Comparison of ENCODE assay signal across 10 cellular contexts in genomic region chr14:24240110-24240918, GRCh38. TPM values are rescaled to one million over a fixed set of nuclear protein-coding genes. Genes with fewer than 3 reads are reported as not detected.
DNase-seq lines count a peak whose midpoint lies in the region; ATAC-seq and TF ChIP-seq lines count a peak whose summit lies in the region.
"Had no signal": no experiment of that assay in that cellular context is flagged by ENCODE, and none has a peak within 500 bp of the region (broad histone marks: within the 10 kb centered on the region; RNA-seq: fewer than 3 reads in every experiment).

No MANE protein-coding gene starts in this region.

- peak overlapping the region; percentile 100 for H3K27ac Mint-ChIP-seq in activated T-cell treated with anti-CD3 and anti-CD28 coated beads, Interleukin-2, amount 50 U/mL, for 24 hours
- H3K27ac Mint-ChIP-seq in activated naive CD8-positive, alpha-beta T cell treated with anti-CD3 and anti-CD28 coated beads, Interleukin-2, amount 50 U/mL, for 24 hours = peak overlapping the region; percentile 70

- H3K27me3 ChIP-seq in mesendoderm (ENCODE audit: insufficient read depth, low read length, poor library complexity) (no peaks in the 10 kb centered on the region), tibial artery (no peaks in the 10 kb centered on the region)

- H3K4me3 Mint-ChIP-seq in activated T-cell treated with anti-CD3 and anti-CD28 coated beads, Interleukin-2, amount 50 U/mL, for 24 hours = peak overlapping the region; percentile 96
- H3K4me3 Mint-ChIP-seq in activated naive CD8-positive, alpha-beta T cell treated with anti-CD3 and anti-CD28 coated beads, Interleukin-2, amount 50 U/mL, for 24 hours = peak overlapping the region; percentile 90

- no peak overlapping the region for H2BK120ac ChIP-seq in mesendoderm (ENCODE audit: low read depth, low read length)

- no peak overlapping the region for H3K18ac ChIP-seq in mesendoderm (ENCODE audit: low read length)

- H3K4me1 Mint-ChIP-seq in activated T-cell treated with anti-CD3 and anti-CD28 coated beads, Interleukin-2, amount 50 U/mL, for 24 hours (ENCODE audit: low read depth) = peaks cover 73% of the 10 kb centered on the region
- H3K4me1 Mint-ChIP-seq in activated naive CD8-positive, alpha-beta T cell treated with anti-CD3 and anti-CD28 coated beads, Interleukin-2, amount 50 U/mL, for 24 hours = peaks cover 68% of the 10 kb centered on the region

- peak; percentile 24 for DNase-seq in activated T-cell treated with anti-CD3 and anti-CD28 coated beads, Interleukin-2, amount 50 U/mL, for 24 hours
- DNase-seq in activated T-cell treated with anti-CD3 and anti-CD28 coated beads, Interleukin-2, amount 50 U/mL, for 1 hour = no peak
- no peak for DNase-seq in activated naive CD8-positive, alpha-beta T cell treated with anti-CD3 and anti-CD28 coated beads, Interleukin-2, amount 50 U/mL, for 24 hours
- DNase-seq in mesendoderm = peak; percentile 7
- peak in 1 of 2 donors; percentile 56 for DNase-seq in tibial artery
- no peak for DNase-seq in ACHN
- DNase-seq: KBM-7; stimulated activated CD4-positive, alpha-beta T cell treated with anti-CD3 and anti-CD28 coated beads, Interleukin-15, amount 100 ng/mL, for 24 hours had no signal

- in situ Hi-C loops in ACHN (cut with HindIII; ENCODE audit: low pct_ligation_motif_present, low pct_unique_long_range_greater_than_20kb, low sequenced_read_pairs) = no loop called here

- no peak overlapping the region for H3K4ac ChIP-seq in mesendoderm (ENCODE audit: low read depth, low read length)

- H3K27ac ChIP-seq in mesendoderm (ENCODE audit: low read depth, low read length) = no peak overlapping the region
- peak overlapping the region; percentile 92 to 93 for H3K27ac ChIP-seq in tibial artery

- H3K9ac ChIP-seq in mesendoderm (ENCODE audit: low read length) = no peak overlapping the region

- no peak overlapping the region for H4K8ac ChIP-seq in mesendoderm (ENCODE audit: low read depth, low read length)

- TF ChIP-seq CTCF in tibial artery (IDR thresholded peaks at IDR 0.05) = no peak

- H3K4me1 ChIP-seq in mesendoderm (ENCODE audit: control insufficient read depth, low read depth, low read length) = peaks cover 5% of the 10 kb centered on the region
- H3K4me1 ChIP-seq in tibial artery = peaks cover 0 to 45% (median 33%) of the 10 kb centered on the region in 4 donors

- no peaks in the 10 kb centered on the region for H3K9me3 Mint-ChIP-seq in activated T-cell treated with anti-CD3 and anti-CD28 coated beads, Interleukin-2, amount 50 U/mL, for 24 hours
- no peaks in the 10 kb centered on the region for H3K9me3 Mint-ChIP-seq in activated naive CD8-positive, alpha-beta T cell treated with anti-CD3 and anti-CD28 coated beads, Interleukin-2, amount 50 U/mL, for 24 hours

- H3K56ac ChIP-seq in mesendoderm (ENCODE audit: low read length) = no peak overlapping the region

- H3K79me1 ChIP-seq in mesendoderm (ENCODE audit: low read length) = peaks cover 4% of the 10 kb centered on the region

- H3K4me2 ChIP-seq in mesendoderm (ENCODE audit: low read length) = no peak overlapping the region

- peaks cover 71% of the 10 kb centered on the region for H3K36me3 Mint-ChIP-seq in activated T-cell treated with anti-CD3 and anti-CD28 coated beads, Interleukin-2, amount 50 U/mL, for 24 hours (ENCODE audit: low read depth)
- peaks cover 43% of the 10 kb centered on the region for H3K36me3 Mint-ChIP-seq in activated naive CD8-positive, alpha-beta T cell treated with anti-CD3 and anti-CD28 coated beads, Interleukin-2, amount 50 U/mL, for 24 hours (ENCODE audit: low read depth)

- intact Hi-C loops in tibial artery (cut with DNase I; ENCODE audit: low total_unique reads) = loop anchor here (5.0 to 10.0 kb wide), 3 partner anchors 57 to 194 kb away; partner anchors contain the start of genes DHRS1 and NOP9

- H3K23ac ChIP-seq in mesendoderm (ENCODE audit: low read length) = no peak overlapping the region

- no peak for ATAC-seq in activated naive CD8-positive, alpha-beta T cell treated with anti-CD3 and anti-CD28 coated beads, Interleukin-2, amount 50 U/mL, for 24 hours
- ATAC-seq in GM18868 (IDR thresholded peaks at IDR 0.05; ENCODE audit: unreplicated experiment) (no peak), GM19463 (IDR thresholded peaks at IDR 0.05; ENCODE audit: unreplicated experiment) (no peak)

- no peak overlapping the region for H3K4me3 ChIP-seq in mesendoderm (ENCODE audit: low read length)
- H3K4me3 ChIP-seq in tibial artery = peak overlapping the region in 1 of 2 donors; percentile 90

- H3K79me2 ChIP-seq in mesendoderm (ENCODE audit: control insufficient read depth, insufficient read depth, low read length) = no peaks in the 10 kb centered on the region

- no peaks in the 10 kb centered on the region for H3K9me3 ChIP-seq in tibial artery

- no peak overlapping the region for H2BK5ac ChIP-seq in mesendoderm (ENCODE audit: low read length)

- no peak overlapping the region for H2AK5ac ChIP-seq in mesendoderm (ENCODE audit: low read length)

- WGBS in mesendoderm (ENCODE audit: extremely low coverage, insufficient coverage, low lambda C conversion rate) = no CpG with 5 or more reads among the region's 9 CpGs

- no peaks in the 10 kb centered on the region for H3K27me3 Mint-ChIP-seq in activated T-cell treated with anti-CD3 and anti-CD28 coated beads, Interleukin-2, amount 50 U/mL, for 24 hours
- no peaks in the 10 kb centered on the region for H3K27me3 Mint-ChIP-seq in activated naive CD8-positive, alpha-beta T cell treated with anti-CD3 and anti-CD28 coated beads, Interleukin-2, amount 50 U/mL, for 24 hours

- H3K36me3 ChIP-seq in mesendoderm (ENCODE audit: control insufficient read depth, insufficient read depth, low read length) (peaks cover 2% of the 10 kb centered on the region), tibial artery (peaks cover 45 to 59% (median 57%) of the 10 kb centered on the region in 3 donors)

- H4K5ac ChIP-seq in mesendoderm (ENCODE audit: low read length) = no peak overlapping the region

- H2BK15ac ChIP-seq in mesendoderm (replicated peaks; ENCODE audit: low read depth) = no peak overlapping the region

RNA-seq across cellular contexts. Expression of gene TINF2, which starts 2.1 kb away (rescaled TPM):
- 34.7 TPM for polyA plus RNA-seq in mesendoderm (2013, experiment 1 of 2)
- polyA plus RNA-seq in mesendoderm (2013, experiment 2 of 2) = 36.3 TPM

RNA-seq across cellular contexts. Expression of gene GMPR2, which starts 7.6 kb away (rescaled TPM):
- 61.7 TPM for polyA plus RNA-seq in mesendoderm (2013, experiment 1 of 2)
- 58.8 TPM for polyA plus RNA-seq in mesendoderm (2013, experiment 2 of 2)

RNA-seq across cellular contexts. Expression of gene NEDD8, which starts 8.1 kb away (rescaled TPM):
- polyA plus RNA-seq in mesendoderm (2013, experiment 1 of 2) = 326 TPM
- polyA plus RNA-seq in mesendoderm (2013, experiment 2 of 2) = 329 TPM

RNA-seq across cellular contexts. Expression of gene TGM1, which starts 22.7 kb away (rescaled TPM):
- 0.73 TPM for polyA plus RNA-seq in mesendoderm (2013, experiment 1 of 2)
- 0.81 TPM for polyA plus RNA-seq in mesendoderm (2013, experiment 2 of 2)

RNA-seq across cellular contexts. Expression of gene MDP1, which starts 24.4 kb away (rescaled TPM):
- polyA plus RNA-seq in mesendoderm (2013, experiment 1 of 2) = 31.6 TPM
- 33.1 TPM for polyA plus RNA-seq in mesendoderm (2013, experiment 2 of 2)

Comparison
In these comparisons a context has a peak if more than half of its experiments do, and no peak if none do; other contexts are left out.
1. DNase-seq: peak in activated T-cell treated with anti-CD3 and anti-CD28 coated beads, Interleukin-2, amount 50 U/mL, for 24 hours (single experiment) and mesendoderm (single experiment); none in activated T-cell treated with anti-CD3 and anti-CD28 coated beads, Interleukin-2, amount 50 U/mL, for 1 hour (single experiment), activated naive CD8-positive, alpha-beta T cell treated with anti-CD3 and anti-CD28 coated beads, Interleukin-2, amount 50 U/mL, for 24 hours (single experiment) and ACHN (single experiment).